ENCODE assay signal across 3 cellular contexts in genomic region chr15:39706252-39706651, GRCh38.
TF ChIP-seq lines count a peak whose summit lies in the region.

No MANE protein-coding gene starts in this region.

TF ChIP-seq in SK-N-SH treated with all-trans-retinoic acid at 6 μM for 48 hours, 23 proteins besides CTCF, POLR2A, EP300 and RAD21 (continued from another document):
- TF ChIP-seq, protein P1, sequence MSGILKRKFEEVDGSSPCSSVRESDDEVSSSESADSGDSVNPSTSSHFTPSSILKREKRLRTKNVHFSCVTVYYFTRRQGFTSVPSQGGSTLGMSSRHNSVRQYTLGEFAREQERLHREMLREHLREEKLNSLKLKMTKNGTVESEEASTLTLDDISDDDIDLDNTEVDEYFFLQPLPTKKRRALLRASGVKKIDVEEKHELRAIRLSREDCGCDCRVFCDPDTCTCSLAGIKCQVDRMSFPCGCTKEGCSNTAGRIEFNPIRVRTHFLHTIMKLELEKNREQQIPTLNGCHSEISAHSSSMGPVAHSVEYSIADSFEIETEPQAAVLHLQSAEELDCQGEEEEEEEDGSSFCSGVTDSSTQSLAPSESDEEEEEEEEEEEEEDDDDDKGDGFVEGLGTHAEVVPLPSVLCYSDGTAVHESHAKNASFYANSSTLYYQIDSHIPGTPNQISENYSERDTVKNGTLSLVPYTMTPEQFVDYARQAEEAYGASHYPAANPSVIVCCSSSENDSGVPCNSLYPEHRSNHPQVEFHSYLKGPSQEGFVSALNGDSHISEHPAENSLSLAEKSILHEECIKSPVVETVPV (CRISPR knock-in tag; IDR thresholded peaks at IDR 0.05), result no peak

TF ChIP-seq in SK-N-SH, 30 proteins besides CTCF, POLR2A, EP300 and RAD21 (continued from another document):
- no peak for TF ChIP-seq RFX5 (IDR thresholded peaks at IDR 0.05; ENCODE audit: low read length)
- TF ChIP-seq RCOR1 (IDR thresholded peaks at IDR 0.05; ENCODE audit: low read length), result no peak
- no peak for TF ChIP-seq GABPA (IDR thresholded peaks at IDR 0.05; ENCODE audit: low read depth)
- no peak for TF ChIP-seq JUND (IDR thresholded peaks at IDR 0.05)
- TF ChIP-seq NRF1 (IDR thresholded peaks at IDR 0.05; ENCODE audit: low read depth, low read length), result no peak
- no peak for TF ChIP-seq MXI1 (IDR thresholded peaks at IDR 0.05; ENCODE audit: low read depth, low read length)
- TF ChIP-seq, protein P2, sequence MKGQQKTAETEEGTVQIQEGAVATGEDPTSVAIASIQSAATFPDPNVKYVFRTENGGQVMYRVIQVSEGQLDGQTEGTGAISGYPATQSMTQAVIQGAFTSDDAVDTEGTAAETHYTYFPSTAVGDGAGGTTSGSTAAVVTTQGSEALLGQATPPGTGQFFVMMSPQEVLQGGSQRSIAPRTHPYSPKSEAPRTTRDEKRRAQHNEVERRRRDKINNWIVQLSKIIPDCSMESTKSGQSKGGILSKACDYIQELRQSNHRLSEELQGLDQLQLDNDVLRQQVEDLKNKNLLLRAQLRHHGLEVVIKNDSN (IDR thresholded peaks at IDR 0.05; ENCODE audit: borderline replicate concordance, low read depth), result no peak
TF ChIP-seq in SK-N-SH: peak in this region for 0.

TF ChIP-seq in K562, 482 proteins besides CTCF, POLR2A, EP300 and RAD21 (continued from another document):
- TF ChIP-seq ZNF609 (CRISPR knock-in tag; IDR thresholded peaks at IDR 0.05; ENCODE audit: borderline replicate concordance) (no peak), DDX20 (tag; IDR thresholded peaks at IDR 0.05; ENCODE audit: low read depth) (no peak), TCF7L2 (IDR thresholded peaks at IDR 0.05; ENCODE audit: low read depth, low read length) (no peak), MAFG (tag; conservative IDR thresholded peaks at IDR 0.05) (peak; percentile 43; the same call in 1 of the 2 replicates), TGIF2 (CRISPR knock-in tag; IDR thresholded peaks at IDR 0.05) (no peak), MEF2A (IDR thresholded peaks at IDR 0.05; ENCODE audit: control insufficient read depth, low read depth, low read length) (no peak), MAFF (IDR thresholded peaks at IDR 0.05; ENCODE audit: low read length) (peak; percentile 61; the same call in 1 of the 2 replicates), ETV1 (tag; conservative IDR thresholded peaks at IDR 0.05; ENCODE audit: low read depth) (no peak), ZNF316 (IDR thresholded peaks at IDR 0.05) (peak; percentile 89), HNRNPH1 (optimal IDR thresholded peaks at IDR 0.05; ENCODE audit: low read depth, low read length) (no peak), C11orf30 (IDR thresholded peaks at IDR 0.05; ENCODE audit: low read depth) (peak; percentile 81), ZNF696 (CRISPR knock-in tag; conservative IDR thresholded peaks at IDR 0.05) (no peak), BRCA1 (IDR thresholded peaks at IDR 0.05) (no peak), BRCA1 (CRISPR knock-in tag; IDR thresholded peaks at IDR 0.05) (no peak)
TF ChIP-seq in K562: peak in this region for 6.
